ENCODE assay signal across 19 cellular contexts in genomic region chr9:95147452-95147851, GRCh38.
"Had no signal": no experiment of that assay in that cellular context is flagged by ENCODE, and none has a peak within 500 bp of the region (broad histone marks: within the 10 kb centered on the region; RNA-seq: fewer than 3 reads in every experiment).

No MANE protein-coding gene starts in this region.

- H3K36me3 Mint-ChIP-seq: activated naive CD4-positive, alpha-beta T cell treated with anti-CD3 and anti-CD28 coated beads, Interleukin-2, amount 50 U/mL, for 72 hours; stimulated activated effector memory CD8-positive, alpha-beta T cell treated with anti-CD3 and anti-CD28 coated beads, Interleukin-12 subunit alpha, Interleukin-12 subunit beta, amount 100 ng/mL, for 72 hours had no signal

- H3K9me3 ChIP-seq: breast epithelium, gastrocnemius medialis, lower lobe of right lung had no signal

- H3K27me3 ChIP-seq: breast epithelium, dorsolateral prefrontal cortex, gastrocnemius medialis had no signal

- H3K4me1 ChIP-seq: breast epithelium, gastrocnemius medialis, lower lobe of right lung had no signal

- H3K4me3 ChIP-seq: breast epithelium, gastrocnemius medialis, lower lobe of right lung had no signal

- H3K27ac ChIP-seq: breast epithelium, dorsolateral prefrontal cortex, gastrocnemius medialis, lower lobe of right lung had no signal

- H3K4me1 Mint-ChIP-seq: stimulated activated effector memory CD8-positive, alpha-beta T cell treated with anti-CD3 and anti-CD28 coated beads, Interleukin-12 subunit alpha, Interleukin-12 subunit beta, amount 100 ng/mL, for 72 hours had no signal

- H3K4me3 Mint-ChIP-seq: activated CD8-positive, alpha-beta memory T cell treated with anti-CD3 and anti-CD28 coated beads, Interleukin-2, amount 10 ng/mL, durations not matched to agents 7 days and 5 days; activated T-cell treated with anti-CD3 and anti-CD28 coated beads, Interleukin-2, amount 50 U/mL, for 4 hours; stimulated activated effector memory CD8-positive, alpha-beta T cell treated with anti-CD3 and anti-CD28 coated beads, Interleukin-12 subunit alpha, Interleukin-12 subunit beta, amount 100 ng/mL, for 72 hours; T-helper 2 cell treated with Interferon-gamma antibody and Interleukin-4, amounts not matched to agents 5 μg/mL and 100 μg/mL, for 36 hours had no signal

- DNase-seq: activated CD4-positive, alpha-beta T cell treated with anti-CD3 and anti-CD28 coated beads, Interleukin-2, amount 50 U/mL, for 48 hours; activated CD4-positive, CD25-positive, alpha-beta regulatory T cell treated with anti-CD3 and anti-CD28 coated beads, Interleukin-2, amount 50 U/mL, for 72 hours; activated CD8-positive, alpha-beta memory T cell treated with anti-CD3 and anti-CD28 coated beads, Interleukin-2, amount 10 ng/mL, durations not matched to agents 7 days and 5 days; activated effector memory CD4-positive, alpha-beta T cell treated with anti-CD3 and anti-CD28 coated beads, Interleukin-2, amount 50 U/mL, for 16 hours; activated T-cell treated with anti-CD3 and anti-CD28 coated beads, Interleukin-2, amount 50 U/mL, for 4 hours; anterior cingulate cortex; dorsolateral prefrontal cortex; gastrocnemius medialis; lower lobe of right lung; midbrain; small intestine; substantia nigra; SW 1271; trophoblast cell had no signal

- ATAC-seq: activated CD8-positive, alpha-beta memory T cell treated with anti-CD3 and anti-CD28 coated beads, Interleukin-2, amount 10 ng/mL, durations not matched to agents 7 days and 5 days; activated naive CD4-positive, alpha-beta T cell treated with anti-CD3 and anti-CD28 coated beads, Interleukin-2, amount 50 U/mL, for 72 hours; activated T-cell treated with anti-CD3 and anti-CD28 coated beads, Interleukin-2, amount 50 U/mL, for 4 hours; esophagus mucosa; gastrocnemius medialis; lower lobe of right lung; stimulated activated effector memory CD8-positive, alpha-beta T cell treated with anti-CD3 and anti-CD28 coated beads, Interleukin-12 subunit alpha, Interleukin-12 subunit beta, amount 100 ng/mL, for 72 hours had no signal

- H3K9me3 Mint-ChIP-seq: activated naive CD4-positive, alpha-beta T cell treated with anti-CD3 and anti-CD28 coated beads, Interleukin-2, amount 50 U/mL, for 72 hours; activated T-cell treated with anti-CD3 and anti-CD28 coated beads, Interleukin-2, amount 50 U/mL, for 4 hours; stimulated activated effector memory CD8-positive, alpha-beta T cell treated with anti-CD3 and anti-CD28 coated beads, Interleukin-12 subunit alpha, Interleukin-12 subunit beta, amount 100 ng/mL, for 72 hours; T-helper 2 cell treated with Interferon-gamma antibody and Interleukin-4, amounts not matched to agents 5 μg/mL and 100 μg/mL, for 36 hours had no signal

- H3K27me3 Mint-ChIP-seq: activated CD8-positive, alpha-beta memory T cell treated with anti-CD3 and anti-CD28 coated beads, Interleukin-2, amount 10 ng/mL, durations not matched to agents 7 days and 5 days had no signal

- H3K27ac Mint-ChIP-seq: activated CD8-positive, alpha-beta memory T cell treated with anti-CD3 and anti-CD28 coated beads, Interleukin-2, amount 10 ng/mL, durations not matched to agents 7 days and 5 days; activated naive CD4-positive, alpha-beta T cell treated with anti-CD3 and anti-CD28 coated beads, Interleukin-2, amount 50 U/mL, for 72 hours; stimulated activated effector memory CD8-positive, alpha-beta T cell treated with anti-CD3 and anti-CD28 coated beads, Interleukin-12 subunit alpha, Interleukin-12 subunit beta, amount 100 ng/mL, for 72 hours; T-helper 2 cell treated with Interferon-gamma antibody and Interleukin-4, amounts not matched to agents 5 μg/mL and 100 μg/mL, for 36 hours had no signal
